ENCODE assay signal across 1 cellular context in genomic region chr4:118799235-118799932, GRCh38.
TF ChIP-seq lines count a peak whose summit lies in the region.

No MANE protein-coding gene starts in this region.

TF ChIP-seq in GM12878, 131 proteins besides CTCF, POLR2A, EP300 and RAD21:
- TF ChIP-seq ZSCAN29 (IDR thresholded peaks at IDR 0.05), result no peak
- TF ChIP-seq KLF5 (IDR thresholded peaks at IDR 0.05; ENCODE audit: partially characterized antibody), result no peak
- TF ChIP-seq ZNF274 (IDR thresholded peaks at IDR 0.05; ENCODE audit: insufficient read depth, insufficient read length), result no peak
- no peak for TF ChIP-seq ZBTB40 (IDR thresholded peaks at IDR 0.05; ENCODE audit: borderline replicate concordance)
- TF ChIP-seq FOXK2 (IDR thresholded peaks at IDR 0.05), result no peak
- no peak for TF ChIP-seq HSF1 (IDR thresholded peaks at IDR 0.05; ENCODE audit: low read depth, low read length)
- TF ChIP-seq SMAD5 (IDR thresholded peaks at IDR 0.05; ENCODE audit: low read depth), result no peak
- TF ChIP-seq CEBPZ (IDR thresholded peaks at IDR 0.05; ENCODE audit: low read depth, low read length), result no peak
- no peak for TF ChIP-seq RAD51 (IDR thresholded peaks at IDR 0.05)
- no peak for TF ChIP-seq EGR1 (IDR thresholded peaks at IDR 0.05; ENCODE audit: borderline replicate concordance in 1 of 2, low read depth in 2 of 2, low read length in 2 of 2)
- TF ChIP-seq ZNF24 (IDR thresholded peaks at IDR 0.05), result no peak
- TF ChIP-seq IRF3 (IDR thresholded peaks at IDR 0.05), result no peak
- TF ChIP-seq GATAD2B (conservative IDR thresholded peaks at IDR 0.05; ENCODE audit: low read depth), result no peak
- TF ChIP-seq STAT1 (conservative IDR thresholded peaks at IDR 0.05), result no peak
- no peak for TF ChIP-seq BHLHE40 (IDR thresholded peaks at IDR 0.05; ENCODE audit: borderline replicate concordance in 1 of 2, low read depth in 2 of 2, low read length in 1 of 2)
- no peak for TF ChIP-seq PKNOX1 (IDR thresholded peaks at IDR 0.05)
- TF ChIP-seq NKRF (conservative IDR thresholded peaks at IDR 0.05), result no peak
